29 cellular contexts compared by ENCODE assay signal in the genomic region with DNA sequence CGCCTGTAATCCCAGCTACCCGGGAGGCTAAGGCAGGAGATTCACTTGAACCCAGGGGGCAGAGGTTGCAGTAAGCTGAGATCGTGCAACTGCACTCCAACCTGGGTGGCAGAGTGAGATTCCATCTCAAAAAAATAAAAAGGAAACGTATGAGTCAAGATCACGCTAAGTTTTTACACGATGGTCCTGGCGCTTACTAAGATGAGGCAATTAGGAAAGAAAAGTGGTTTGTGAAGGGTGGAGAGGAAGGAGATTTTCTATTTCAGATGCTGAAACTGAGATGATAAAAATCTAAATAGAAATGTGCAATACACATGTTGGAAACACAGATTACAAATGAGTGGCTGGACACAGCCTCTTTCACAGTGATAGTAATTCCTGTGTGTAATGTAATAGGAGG.
A peak's percentile ranks its signal among the peaks of the same experiment; 100 is the strongest.
DNase-seq lines count a peak whose midpoint lies in the region; ATAC-seq and TF ChIP-seq lines count a peak whose summit lies in the region.
"Had no signal": no experiment of that assay in that cellular context is flagged by ENCODE, and none has a peak within 500 bp of the region (broad histone marks: within the 10 kb centered on the region; RNA-seq: fewer than 3 reads in every experiment).

No MANE protein-coding gene starts in this region.

- no peak overlapping the region for H3K4me3 ChIP-seq in upper lobe of right lung
- no peak overlapping the region for H3K4me3 ChIP-seq in mesenchymal stem cell (ENCODE audit: insufficient read depth in 1 of 2, low read depth in 1 of 2, low read length in 2 of 2)
- H3K4me3 ChIP-seq: GM23248, lower lobe of right lung, PC-9 had no signal

- H3K27me3 Mint-ChIP-seq in activated CD4-positive, alpha-beta T cell treated with anti-CD3 and anti-CD28 coated beads for 36 hours = no peaks in the 10 kb centered on the region
- no peaks in the 10 kb centered on the region for H3K27me3 Mint-ChIP-seq in endothelial cell (ENCODE audit: unreplicated experiment)
- H3K27me3 Mint-ChIP-seq: CD4-positive, CD25-positive, alpha-beta regulatory T cell; naive thymus-derived CD8-positive, alpha-beta T cell; type B pancreatic cell had no signal

- H2BK5ac ChIP-seq in mesenchymal stem cell (ENCODE audit: low read depth, low read length, poor library complexity, severe bottlenecking) = no peak overlapping the region

- H3K14ac ChIP-seq in mesenchymal stem cell (ENCODE audit: low read length in 2 of 2) = no peak overlapping the region

- POLR2A ChIA-PET in activated CD4-positive, alpha-beta T cell treated with anti-CD3 and anti-CD28 coated beads for 36 hours (lab: Charles Lee) = no interaction called here

- peak overlapping the region; percentile 66 for H3K27ac Mint-ChIP-seq in activated CD4-positive, alpha-beta T cell treated with anti-CD3 and anti-CD28 coated beads for 36 hours
- H3K27ac Mint-ChIP-seq in endothelial cell (ENCODE audit: unreplicated experiment) = no peak overlapping the region
- H3K27ac Mint-ChIP-seq: T-helper 1 cell treated with Interleukin-12 subunit alpha and Interleukin-12 subunit beta and Interleukin-4 antibody, amounts not matched to agents 30 μg/mL and 1 μg/mL, for 36 hours; type B pancreatic cell had no signal

- ATAC-seq in activated CD4-positive, alpha-beta T cell treated with anti-CD3 and anti-CD28 coated beads for 36 hours = peak; percentile 39
- ATAC-seq in upper lobe of right lung = no peak
- ATAC-seq in HG02588 (IDR thresholded peaks at IDR 0.05; ENCODE audit: unreplicated experiment) = no peak
- ATAC-seq: lower lobe of right lung; naive thymus-derived CD8-positive, alpha-beta T cell had no signal

- no peak overlapping the region for H3K23ac ChIP-seq in mesenchymal stem cell (ENCODE audit: low read length in 2 of 2)

- no peak overlapping the region for H2BK120ac ChIP-seq in mesenchymal stem cell (ENCODE audit: low read depth, low read length)

- H3K27ac ChIP-seq in upper lobe of right lung (no peak overlapping the region), mesenchymal stem cell (ENCODE audit: low read length, poor library complexity, severe bottlenecking) (no peak overlapping the region)
- H3K27ac ChIP-seq: GM23248, lower lobe of right lung, PC-9 had no signal

- no peak overlapping the region for H3K4ac ChIP-seq in mesenchymal stem cell (ENCODE audit: low read depth in 1 of 2, low read length in 2 of 2)

- no peak overlapping the region for H2AK5ac ChIP-seq in mesenchymal stem cell (ENCODE audit: low read length, severe bottlenecking)

- intact Hi-C loops in activated CD4-positive, alpha-beta T cell treated with anti-CD3 and anti-CD28 coated beads for 36 hours (cut with DNase I, micrococcal nuclease) = no loop called here
- intact Hi-C loops in upper lobe of right lung (cut with DNase I) = no loop called here

- H4K8ac ChIP-seq in mesenchymal stem cell (ENCODE audit: low read length) = no peak overlapping the region

- H2AFZ ChIP-seq in mesenchymal stem cell (ENCODE audit: low read depth, low read length) = no peak overlapping the region
- H2AFZ ChIP-seq: GM23248, PC-9 had no signal

- H3K36me3 Mint-ChIP-seq in activated CD4-positive, alpha-beta T cell treated with anti-CD3 and anti-CD28 coated beads for 36 hours (ENCODE audit: low read depth) = peaks cover 41% of the 10 kb centered on the region
- H3K36me3 Mint-ChIP-seq in endothelial cell (ENCODE audit: low read depth, unreplicated experiment) = peaks cover 22% of the 10 kb centered on the region

- H2BK15ac ChIP-seq in mesenchymal stem cell (ENCODE audit: low read depth, poor library complexity, severe bottlenecking) = no peak overlapping the region

- DNase-seq in activated CD4-positive, alpha-beta T cell treated with anti-CD3 and anti-CD28 coated beads for 36 hours = no peak
- no peak for DNase-seq in activated CD4-positive, alpha-beta T cell treated with anti-CD3 and anti-CD28 coated beads for 1 hour
- DNase-seq in AG08395 (ENCODE audit: low spot score) = peak; percentile 5
- DNase-seq in MV-4-11 (lab: John Stamatoyannopoulos, UW) = peak; percentile 50
- DNase-seq in endothelial cell (ENCODE audit: low spot score) = no peak
- DNase-seq in upper lobe of right lung = no peak
- DNase-seq in mesenchymal stem cell = no peak
- DNase-seq: activated naive CD4-positive, alpha-beta T cell treated with anti-CD3 and anti-CD28 coated beads, Interleukin-2, amount 50 U/mL, for 16 hours; activated T-cell treated with anti-CD3 and anti-CD28 coated beads, Interleukin-2, amount 50 U/mL, for 48 hours; aorta; Calu3; CD4-positive, CD25-positive, alpha-beta regulatory T cell; DMS79; GDM1; GM23248; hypothalamus; lower lobe of right lung; naive thymus-derived CD8-positive, alpha-beta T cell; NCI-H1105; NCI-H187 treated with DMSO at 0.1 percent for 48 hours; NCI-H524; NK-92 treated with Interleukin-12 subunit alpha and Interleukin-12 subunit beta, amount 100 ng/mL, for 24 hours; PC-9; SK-N-SH; stimulated activated CD4-positive, alpha-beta T cell treated with anti-CD3 and anti-CD28 coated beads, Interleukin-4, amount 100 ng/mL, for 24 hours; substantia nigra had no signal

- H3K36me3 ChIP-seq in upper lobe of right lung (peaks cover 94% of the 10 kb centered on the region), mesenchymal stem cell (ENCODE audit: control insufficient read depth in 1 of 2, insufficient read depth in 2 of 2, low read depth in 1 of 2, low read length in 2 of 2) (peaks cover 15 to 94% of the 10 kb centered on the region in 2 experiments)

- no peak overlapping the region for H3K18ac ChIP-seq in mesenchymal stem cell (ENCODE audit: low read depth in 1 of 2, low read length in 2 of 2)

- H3K27me3 ChIP-seq in upper lobe of right lung = no peaks in the 10 kb centered on the region
- no peaks in the 10 kb centered on the region for H3K27me3 ChIP-seq in mesenchymal stem cell (ENCODE audit: control insufficient read depth in 1 of 2, insufficient read depth in 1 of 2, low read length in 2 of 2)

- H3K79me1 ChIP-seq in mesenchymal stem cell (replicated peaks; ENCODE audit: low read length, poor library complexity, severe bottlenecking) = peaks cover 14% of the 10 kb centered on the region

- H3K4me1 ChIP-seq in upper lobe of right lung (no peaks in the 10 kb centered on the region), mesenchymal stem cell (ENCODE audit: control insufficient read depth, insufficient read depth, low read depth, low read length) (no peaks in the 10 kb centered on the region)
- H3K4me1 ChIP-seq: lower lobe of right lung had no signal

- H3K4me2 ChIP-seq in mesenchymal stem cell (ENCODE audit: low read length, poor library complexity, severe bottlenecking) = no peak overlapping the region
- H3K4me2 ChIP-seq: PC-9, SK-N-SH had no signal

- no peak overlapping the region for H3K4me3 Mint-ChIP-seq in activated CD4-positive, alpha-beta T cell treated with anti-CD3 and anti-CD28 coated beads for 36 hours
- H3K4me3 Mint-ChIP-seq in endothelial cell (ENCODE audit: unreplicated experiment) = peak overlapping the region; percentile 5
- H3K4me3 Mint-ChIP-seq: CD4-positive, CD25-positive, alpha-beta regulatory T cell; naive thymus-derived CD8-positive, alpha-beta T cell; T-helper 1 cell treated with Interleukin-12 subunit alpha and Interleukin-12 subunit beta and Interleukin-4 antibody, amounts not matched to agents 30 μg/mL and 1 μg/mL, for 36 hours; type B pancreatic cell had no signal

- no peak overlapping the region for H4K91ac ChIP-seq in mesenchymal stem cell (ENCODE audit: low read length)

- H2BK12ac ChIP-seq in mesenchymal stem cell (ENCODE audit: low read length in 2 of 2) = no peak overlapping the region

- H3K9me3 Mint-ChIP-seq in activated CD4-positive, alpha-beta T cell treated with anti-CD3 and anti-CD28 coated beads for 36 hours (ENCODE audit: low read depth) = no peaks in the 10 kb centered on the region
- no peaks in the 10 kb centered on the region for H3K9me3 Mint-ChIP-seq in endothelial cell (ENCODE audit: unreplicated experiment)
- H3K9me3 Mint-ChIP-seq: CD4-positive, CD25-positive, alpha-beta regulatory T cell; naive thymus-derived CD8-positive, alpha-beta T cell; T-helper 1 cell treated with Interleukin-12 subunit alpha and Interleukin-12 subunit beta and Interleukin-4 antibody, amounts not matched to agents 30 μg/mL and 1 μg/mL, for 36 hours; type B pancreatic cell had no signal

- WGBS in mesenchymal stem cell = 98% methylated on average over 7 of the region's 7 CpGs

- TF ChIP-seq CTCF in endothelial cell (IDR thresholded peaks at IDR 0.05; ENCODE audit: unreplicated experiment) (no peak), upper lobe of right lung (IDR thresholded peaks at IDR 0.05) (no peak)

- H3K9me3 ChIP-seq in upper lobe of right lung (no peaks in the 10 kb centered on the region), mesenchymal stem cell (ENCODE audit: control insufficient read depth, low read length) (no peaks in the 10 kb centered on the region)
- H3K9me3 ChIP-seq: lower lobe of right lung, SK-N-SH had no signal

- H3K4me1 Mint-ChIP-seq in activated CD4-positive, alpha-beta T cell treated with anti-CD3 and anti-CD28 coated beads for 36 hours = peaks cover 15% of the 10 kb centered on the region
- peaks cover 21% of the 10 kb centered on the region for H3K4me1 Mint-ChIP-seq in endothelial cell (ENCODE audit: unreplicated experiment)

- H3K9ac ChIP-seq in mesenchymal stem cell (ENCODE audit: low read length) = no peak overlapping the region
- H3K9ac ChIP-seq: GM23248, SK-N-SH had no signal

- CTCF ChIA-PET in activated CD4-positive, alpha-beta T cell treated with anti-CD3 and anti-CD28 coated beads for 36 hours (lab: Charles Lee) = interaction anchor here (1.1 kb wide), 1 partner anchor 13 kb away, joined by 3 read pairs; no protein-coding TSS in a partner anchor

Comparison
In these comparisons a context has a peak if more than half of its experiments do, and no peak if none do; other contexts are left out.
1. DNase-seq: peak in AG08395 (single experiment) and MV-4-11 (single experiment); none in activated CD4-positive, alpha-beta T cell treated with anti-CD3 and anti-CD28 coated beads for 36 hours (single experiment), activated CD4-positive, alpha-beta T cell treated with anti-CD3 and anti-CD28 coated beads for 1 hour (single experiment), endothelial cell (single experiment), upper lobe of right lung (single experiment) and mesenchymal stem cell (single experiment).